Comparison of ENCODE assay signal across 1 cellular context in genomic region chr20:47356526-47357295, GRCh38.
TF ChIP-seq lines count a peak whose summit lies in the region.

Gene ZMYND8, minus strand, starts transcription at chr20:47356699. Its CDS starts 29 bp downstream, at chr20:47356670.

TF ChIP-seq in HepG2, 621 proteins besides CTCF, POLR2A, EP300 and RAD21 (continued from another document and continues in another):
- TF ChIP-seq HNF1B (CRISPR knock-in tag; IDR thresholded peaks at IDR 0.05) (0 out of 2 replicates have a peak, but pooled peaks have one; percentile 31), ZNF343 (CRISPR knock-in tag; IDR thresholded peaks at IDR 0.05) (peak; percentile 1; the same call in 1 of the 2 replicates), HOXA3 (CRISPR knock-in tag; IDR thresholded peaks at IDR 0.05) (peak; percentile 87; the same call in 1 of the 2 replicates), ZNF549 (CRISPR knock-in tag; IDR thresholded peaks at IDR 0.05) (no peak), HOXA9 (CRISPR knock-in tag; IDR thresholded peaks at IDR 0.05; ENCODE audit: borderline replicate concordance) (no peak), GZF1 (CRISPR knock-in tag; IDR thresholded peaks at IDR 0.05) (0 out of 2 replicates have a peak, but pooled peaks have one; percentile 33), CBX2 (IDR thresholded peaks at IDR 0.05; ENCODE audit: low read depth, low read length) (no peak), CBX2 (CRISPR knock-in tag; IDR thresholded peaks at IDR 0.05; ENCODE audit: low read depth) (0 out of 2 replicates have a peak, but pooled peaks have one; percentile 18), ZNF510 (CRISPR knock-in tag; IDR thresholded peaks at IDR 0.05; ENCODE audit: low read depth) (no peak; the same call in 1 of the 2 replicates), SALL1 (CRISPR knock-in tag; IDR thresholded peaks at IDR 0.05) (peak; percentile 61), ZBTB26 (CRISPR knock-in tag; IDR thresholded peaks at IDR 0.05; ENCODE audit: borderline replicate concordance) (no peak), NRL (CRISPR knock-in tag; IDR thresholded peaks at IDR 0.05; ENCODE audit: borderline replicate concordance) (no peak; the same call in 1 of the 2 replicates), ZNF350 (CRISPR knock-in tag; IDR thresholded peaks at IDR 0.05; ENCODE audit: borderline replicate concordance, low read depth) (no peak), BHLHE40 (IDR thresholded peaks at IDR 0.05; ENCODE audit: low read length) (0 out of 2 replicates have a peak, but pooled peaks have one; percentile 30), ZNF619 (CRISPR knock-in tag; IDR thresholded peaks at IDR 0.05) (no peak), ZNF746 (CRISPR knock-in tag; IDR thresholded peaks at IDR 0.05) (no peak), ZFY (CRISPR knock-in tag; IDR thresholded peaks at IDR 0.05) (no peak; the same call in 1 of the 2 replicates), ATRX (CRISPR knock-in tag; IDR thresholded peaks at IDR 0.05; ENCODE audit: borderline replicate concordance) (no peak), PHF20 (CRISPR knock-in tag; IDR thresholded peaks at IDR 0.05) (no peak), SMARCE1 (IDR thresholded peaks at IDR 0.05; ENCODE audit: borderline replicate concordance) (no peak), HES4 (CRISPR knock-in tag; IDR thresholded peaks at IDR 0.05; ENCODE audit: borderline replicate concordance) (no peak), NAIF1 (CRISPR knock-in tag; IDR thresholded peaks at IDR 0.05; ENCODE audit: borderline replicate concordance) (no peak), ZFP41 (CRISPR knock-in tag; IDR thresholded peaks at IDR 0.05; ENCODE audit: borderline replicate concordance) (peak; percentile 18; the same call in 1 of the 2 replicates), NFYC (CRISPR knock-in tag; IDR thresholded peaks at IDR 0.05) (peak; percentile 97), MEIS2 (CRISPR knock-in tag; IDR thresholded peaks at IDR 0.05) (no peak; the same call in 1 of the 2 replicates), TAF1 (CRISPR knock-in tag; IDR thresholded peaks at IDR 0.05) (peak; percentile 57), ZNF660 (CRISPR knock-in tag; IDR thresholded peaks at IDR 0.05; ENCODE audit: borderline replicate concordance, low read depth) (no peak), NR1H2 (CRISPR knock-in tag; IDR thresholded peaks at IDR 0.05; ENCODE audit: borderline replicate concordance, low read depth) (no peak), FUBP1 (CRISPR knock-in tag; IDR thresholded peaks at IDR 0.05; ENCODE audit: borderline replicate concordance) (no peak), STAT5B (CRISPR knock-in tag; IDR thresholded peaks at IDR 0.05) (no peak), ATF7 (IDR thresholded peaks at IDR 0.05) (no peak), ATF7 (CRISPR knock-in tag; IDR thresholded peaks at IDR 0.05) (0 out of 2 replicates have a peak, but pooled peaks have one; percentile 14), FOXJ3 (CRISPR knock-in tag; IDR thresholded peaks at IDR 0.05; ENCODE audit: borderline replicate concordance) (no peak), KAT2B (IDR thresholded peaks at IDR 0.05; ENCODE audit: borderline replicate concordance, low read depth, low read length) (no peak), ZKSCAN5 (CRISPR knock-in tag; IDR thresholded peaks at IDR 0.05) (no peak), NFE2 (CRISPR knock-in tag; IDR thresholded peaks at IDR 0.05) (no peak), ZNF646 (CRISPR knock-in tag; IDR thresholded peaks at IDR 0.05) (no peak), MTF2 (CRISPR knock-in tag; IDR thresholded peaks at IDR 0.05; ENCODE audit: borderline replicate concordance) (no peak; the same call in 1 of the 2 replicates), ZNF878 (CRISPR knock-in tag; IDR thresholded peaks at IDR 0.05) (peak; percentile 93), MED8 (CRISPR knock-in tag; IDR thresholded peaks at IDR 0.05; ENCODE audit: insufficient replicate concordance) (peak; percentile 86), TEAD2 (CRISPR knock-in tag; IDR thresholded peaks at IDR 0.05) (no peak), HOXD1 (CRISPR knock-in tag; IDR thresholded peaks at IDR 0.05) (no peak; the same call in 1 of the 2 replicates), CENPBD1 (CRISPR knock-in tag; IDR thresholded peaks at IDR 0.05; ENCODE audit: borderline replicate concordance, low read depth) (no peak), THAP11 (CRISPR knock-in tag; IDR thresholded peaks at IDR 0.05) (peak; percentile 72), ZBTB42 (CRISPR knock-in tag; IDR thresholded peaks at IDR 0.05) (0 out of 2 replicates have a peak, but pooled peaks have one; percentile 27)
- TF ChIP-seq, protein P1, sequence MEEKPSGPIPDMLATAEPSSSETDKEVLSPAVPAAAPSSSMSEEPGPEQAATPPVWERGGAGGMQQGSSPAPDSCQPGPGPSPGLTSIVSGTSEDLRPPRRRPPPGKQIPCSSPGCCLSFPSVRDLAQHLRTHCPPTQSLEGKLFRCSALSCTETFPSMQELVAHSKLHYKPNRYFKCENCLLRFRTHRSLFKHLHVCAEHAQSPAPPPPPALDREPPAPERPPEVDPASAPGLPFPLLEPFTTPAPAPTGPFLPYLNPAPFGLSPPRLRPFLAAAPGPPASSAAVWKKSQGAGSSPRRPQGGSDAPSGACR (CRISPR knock-in tag; IDR thresholded peaks at IDR 0.05) = no peak
- TF ChIP-seq, protein P2, sequence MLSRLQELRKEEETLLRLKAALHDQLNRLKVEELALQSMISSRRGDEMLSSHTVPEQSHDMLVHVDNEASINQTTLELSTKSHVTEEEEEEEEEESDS (CRISPR knock-in tag; IDR thresholded peaks at IDR 0.05; ENCODE audit: borderline replicate concordance) = no peak
- TF ChIP-seq, protein P3, sequence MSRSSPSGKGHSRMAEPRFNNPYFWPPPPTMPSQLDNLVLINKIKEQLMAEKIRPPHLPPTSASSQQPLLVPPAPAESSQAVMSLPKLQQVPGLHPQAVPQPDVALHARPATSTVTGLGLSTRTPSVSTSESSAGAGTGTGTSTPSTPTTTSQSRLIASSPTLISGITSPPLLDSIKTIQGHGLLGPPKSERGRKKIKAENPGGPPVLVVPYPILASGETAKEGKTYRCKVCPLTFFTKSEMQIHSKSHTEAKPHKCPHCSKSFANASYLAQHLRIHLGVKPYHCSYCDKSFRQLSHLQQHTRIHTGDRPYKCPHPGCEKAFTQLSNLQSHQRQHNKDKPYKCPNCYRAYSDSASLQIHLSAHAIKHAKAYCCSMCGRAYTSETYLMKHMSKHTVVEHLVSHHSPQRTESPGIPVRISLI (CRISPR knock-in tag; IDR thresholded peaks at IDR 0.05; ENCODE audit: borderline replicate concordance) = no peak; the same call in 1 of the 2 replicates
